Comparison of ENCODE assay signal across 1 cellular context in the genomic region with DNA sequence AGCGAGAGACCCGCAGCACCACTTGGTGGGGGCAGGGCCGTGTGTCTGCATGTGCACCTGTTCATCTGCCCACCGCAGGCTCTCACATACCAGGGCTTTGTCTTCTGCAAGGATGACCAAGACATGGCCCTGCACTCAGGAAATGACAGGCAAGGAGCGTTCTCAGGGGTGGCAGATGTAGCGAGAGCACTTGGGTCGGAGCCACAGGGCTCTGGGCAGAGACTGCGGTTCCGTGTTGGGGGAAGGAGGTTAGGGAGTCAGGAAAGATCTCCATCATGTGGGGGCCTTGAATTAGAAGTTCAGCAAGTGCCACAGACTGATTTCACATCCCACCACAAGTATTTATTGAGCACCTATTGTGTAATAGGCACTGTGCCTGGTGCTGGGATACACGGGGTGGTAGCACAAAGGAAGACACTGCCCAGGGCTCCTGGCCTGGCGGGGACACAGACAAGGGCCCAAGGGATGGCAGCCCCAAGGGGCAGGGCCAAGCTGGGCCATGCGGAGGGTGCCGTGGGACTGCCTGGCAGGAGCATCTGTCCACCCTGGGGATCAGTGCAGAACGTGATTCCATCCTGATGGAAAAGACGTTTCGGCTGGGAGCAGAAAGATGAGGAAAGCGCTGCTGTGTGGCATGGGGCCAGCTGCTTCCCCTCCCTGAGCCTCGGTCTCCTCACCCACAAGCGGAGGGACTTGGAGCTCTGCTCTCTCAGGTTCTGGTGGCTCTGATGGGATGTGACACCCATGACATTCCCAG.
TF ChIP-seq lines count a peak whose summit lies in the region.

No MANE protein-coding gene starts in this region.

TF ChIP-seq in IMR-90, 13 proteins besides CTCF, POLR2A, EP300 and RAD21:
- TF ChIP-seq CEBPB (IDR thresholded peaks at IDR 0.05; ENCODE audit: low read depth, low read length) (peak; percentile 92), RFX5 (IDR thresholded peaks at IDR 0.05; ENCODE audit: low read depth, low read length) (no peak), MAZ (IDR thresholded peaks at IDR 0.05; ENCODE audit: borderline replicate concordance, low read depth, low read length) (no peak)
